In genomic region chr2:98712145-98712544, GRCh38 we compare ENCODE assay signal across 30 cellular contexts. TPM values are rescaled to one million over a fixed set of nuclear protein-coding genes. Genes with fewer than 3 reads are reported as not detected.
DNase-seq lines count a peak whose midpoint lies in the region; ATAC-seq and TF ChIP-seq lines count a peak whose summit lies in the region.
"Had no signal": no experiment of that assay in that cellular context is flagged by ENCODE, and none has a peak within 500 bp of the region (broad histone marks: within the 10 kb centered on the region; RNA-seq: fewer than 3 reads in every experiment).

No MANE protein-coding gene starts in this region.

- H3K9me3 Mint-ChIP-seq in activated naive CD4-positive, alpha-beta T cell treated with anti-CD3 and anti-CD28 coated beads, Interleukin-2, amount 50 U/mL, for 72 hours, result no peaks in the 10 kb centered on the region
- H3K9me3 Mint-ChIP-seq in activated B cell treated with CpG ODN at 0.5 μM for 24 hours, result no peaks in the 10 kb centered on the region
- H3K9me3 Mint-ChIP-seq in memory B cell, result no peaks in the 10 kb centered on the region
- H3K9me3 Mint-ChIP-seq: dendritic cell treated with granulocyte-macrophage colony-stimulating factor and Interleukin-4, amounts not matched to agents 40 ng/mL and 50 ng/mL, for 4 days; GM23338; mesothelial cell of epicardium; nephron had no signal

- H3K36me3 ChIP-seq in spleen, result no peaks in the 10 kb centered on the region
- H3K36me3 ChIP-seq: ascending aorta, gastrocnemius medialis, left ventricle myocardium inferior, MG63, pancreas, tibial artery had no signal

- peaks cover 0 to 26% of the 10 kb centered on the region in 2 donors for H3K36me3 Mint-ChIP-seq in activated naive CD4-positive, alpha-beta T cell treated with anti-CD3 and anti-CD28 coated beads, Interleukin-2, amount 50 U/mL, for 72 hours
- H3K36me3 Mint-ChIP-seq in activated B cell treated with CpG ODN at 0.5 μM for 24 hours (ENCODE audit: low read depth) (no peaks in the 10 kb centered on the region), memory B cell (peaks cover 2% of the 10 kb centered on the region)
- H3K36me3 Mint-ChIP-seq: mesothelial cell of epicardium had no signal

- DNase-seq in activated naive CD4-positive, alpha-beta T cell treated with anti-CD3 and anti-CD28 coated beads, Interleukin-2, amount 50 U/mL, for 72 hours (ENCODE audit: low spot score in 2 of 2), result no peak
- no peak for DNase-seq in activated naive CD4-positive, alpha-beta T cell treated with anti-CD3 and anti-CD28 coated beads, Interleukin-2, amount 50 U/mL, for 16 hours
- DNase-seq in activated B cell treated with CpG ODN at 0.5 μM for 24 hours, result no peak
- DNase-seq in memory B cell (ENCODE audit: low spot score in 2 of 2), result no peak
- no peak for DNase-seq in pons (ENCODE audit: low spot score)
- DNase-seq in spleen, result no peak
- no peak for DNase-seq in stimulated activated CD4-positive, alpha-beta T cell treated with anti-CD3 and anti-CD28 coated beads, Interleukin-2, amount 100 ng/mL, for 48 hours
- DNase-seq: activated gamma-delta T cell treated with Interleukin-2 at 50 U/mL for 16 hours; DMS53; gastrocnemius medialis; hippocampal formation; left ventricle myocardium inferior; MG63; NCI-H1417 treated with DMSO at 0.1 percent for 48 hours; NCI-H2081 treated with DMSO at 0.1 percent for 48 hours; NCI-H345; NCI-H774; pancreas; right cardiac atrium; stimulated activated CD4-positive, alpha-beta T cell treated with anti-CD3 and anti-CD28 coated beads, Interleukin-4, amount 100 ng/mL, for 24 hours; stimulated activated naive CD4-positive, alpha-beta T cell treated with Interleukin-2 at 50 U/mL for 16 hours; T-helper 9 cell; tibial artery had no signal

- H3K27me3 Mint-ChIP-seq in activated B cell treated with CpG ODN at 0.5 μM for 24 hours (no peaks in the 10 kb centered on the region), memory B cell (no peaks in the 10 kb centered on the region)
- H3K27me3 Mint-ChIP-seq: dendritic cell treated with granulocyte-macrophage colony-stimulating factor and Interleukin-4, amounts not matched to agents 40 ng/mL and 50 ng/mL, for 4 days had no signal

- H3K9me3 ChIP-seq in spleen, result no peaks in the 10 kb centered on the region
- H3K9me3 ChIP-seq: ascending aorta, gastrocnemius medialis, left ventricle myocardium inferior, MG63, pancreas, tibial artery had no signal

- intact Hi-C loops in activated B cell treated with CpG ODN at 0.5 μM for 24 hours (cut with micrococcal nuclease), result loop anchor here (2.0 kb wide), 1 partner anchor 19 kb away; the partner anchor contains the start of gene MGAT4A
- intact Hi-C loops in spleen (cut with DNase I; ENCODE audit: low total_unique reads), result no loop called here

- no peak overlapping the region for H3K27ac ChIP-seq in spleen
- H3K27ac ChIP-seq: ascending aorta, gastrocnemius medialis, left ventricle myocardium inferior, pancreas, tibial artery had no signal

- TF ChIP-seq POLR2A in spleen (IDR thresholded peaks at IDR 0.05), result no peak

- WGBS in spleen, 5 donors, result 91 to 99% (median 95%) methylated on average over 3 of the region's 3 CpGs

- H3K4me1 ChIP-seq in spleen, result peaks cover 3 to 79% (median 13%) of the 10 kb centered on the region in 6 donors

- H3K27me3 ChIP-seq in spleen (replicated peaks in 1 of 7), result no peaks in the 10 kb centered on the region
- H3K27me3 ChIP-seq: ascending aorta, gastrocnemius medialis, pancreas, tibial artery had no signal

- CTCF ChIA-PET in activated B cell treated with CpG ODN at 0.5 μM for 24 hours (lab: Charles Lee), result interaction anchor here (1.3 kb wide), 1 partner anchor 63 kb away, joined by 3 read pairs; no protein-coding TSS in a partner anchor

- peak overlapping the region; percentile 32 to 44 for H3K27ac Mint-ChIP-seq in activated naive CD4-positive, alpha-beta T cell treated with anti-CD3 and anti-CD28 coated beads, Interleukin-2, amount 50 U/mL, for 72 hours
- peak overlapping the region; percentile 0 for H3K27ac Mint-ChIP-seq in activated B cell treated with CpG ODN at 0.5 μM for 24 hours
- H3K27ac Mint-ChIP-seq in memory B cell, result peak overlapping the region; percentile 6
- H3K27ac Mint-ChIP-seq: dendritic cell treated with granulocyte-macrophage colony-stimulating factor and Interleukin-4, amounts not matched to agents 40 ng/mL and 50 ng/mL, for 4 days; GM23338; mesothelial cell of epicardium; nephron had no signal

- ATAC-seq in activated naive CD4-positive, alpha-beta T cell treated with anti-CD3 and anti-CD28 coated beads, Interleukin-2, amount 50 U/mL, for 72 hours, result peak; percentile 77 to 93
- ATAC-seq in activated B cell treated with CpG ODN at 0.5 μM for 24 hours (ENCODE audit: low read depth), result no peak
- ATAC-seq in memory B cell (ENCODE audit: low read depth), result no peak
- ATAC-seq: gastrocnemius medialis, GM23338, K562, pancreas, right cardiac atrium, SK-N-SH treated with all-trans-retinoic acid at 6 μM for 48 hours had no signal

- POLR2A ChIA-PET in activated B cell treated with CpG ODN at 0.5 μM for 24 hours (lab: Charles Lee), result interaction anchor here (0.8 to 1.8 kb wide), 5 partner anchors 15 to 36 kb away, joined by 3 to 7 read pairs (median 3); no protein-coding TSS in a partner anchor

- H3K4me1 Mint-ChIP-seq in activated B cell treated with CpG ODN at 0.5 μM for 24 hours (peaks cover 73% of the 10 kb centered on the region), memory B cell (peaks cover 50% of the 10 kb centered on the region)
- H3K4me1 Mint-ChIP-seq: GM23338, mesothelial cell of epicardium, nephron had no signal

- H3K4me3 Mint-ChIP-seq in activated B cell treated with CpG ODN at 0.5 μM for 24 hours, result no peak overlapping the region
- peak overlapping the region; percentile 1 for H3K4me3 Mint-ChIP-seq in memory B cell
- H3K4me3 Mint-ChIP-seq: dendritic cell treated with granulocyte-macrophage colony-stimulating factor and Interleukin-4, amounts not matched to agents 40 ng/mL and 50 ng/mL, for 4 days; GM23338; mesothelial cell of epicardium; nephron had no signal

- TF ChIP-seq CTCF in activated B cell treated with CpG ODN at 0.5 μM for 24 hours (IDR thresholded peaks at IDR 0.05) (no peak), spleen (IDR thresholded peaks at IDR 0.05 in 8 of 11, conservative IDR thresholded peaks at IDR 0.05 in 3 of 11) (no peak)

- H3K4me3 ChIP-seq in spleen, result no peak overlapping the region
- H3K4me3 ChIP-seq: ascending aorta, gastrocnemius medialis, GM23338, K562, left ventricle myocardium inferior, MG63, pancreas, tibial artery had no signal

RNA-seq across cellular contexts. Expression of gene MGAT4A, which starts 18.8 kb away (rescaled TPM):
- 10 to 100 TPM; 59.1 to 95.6 TPM for total RNA-seq in activated naive CD4-positive, alpha-beta T cell treated with anti-CD3 and anti-CD28 coated beads, Interleukin-2, amount 50 U/mL, for 72 hours
- 12.6 and 15.7 TPM in 2 replicates for total RNA-seq in activated B cell treated with CpG ODN at 0.5 μM for 24 hours
- 10 to 100 TPM; 30.4 to 45.9 (median 33.9) TPM for total RNA-seq in spleen
- polyA plus RNA-seq in spleen, result 10 to 100 TPM in 1 of 3 donors, 1 to 10 TPM in 2; 5.7 to 10.7 (median 6.2) TPM

Comparison
In these comparisons a context has a peak if more than half of its experiments do, and no peak if none do; other contexts are left out.
1. ATAC-seq: peak in activated naive CD4-positive, alpha-beta T cell treated with anti-CD3 and anti-CD28 coated beads, Interleukin-2, amount 50 U/mL, for 72 hours (2 of 2); none in activated B cell treated with CpG ODN at 0.5 μM for 24 hours (single experiment) and memory B cell (single experiment).
2. Peak in every context shown above with its lines, with median percentiles within 50 percentile points of each other: H3K27ac Mint-ChIP-seq.